25 cellular contexts compared by ENCODE assay signal in the genomic region with DNA sequence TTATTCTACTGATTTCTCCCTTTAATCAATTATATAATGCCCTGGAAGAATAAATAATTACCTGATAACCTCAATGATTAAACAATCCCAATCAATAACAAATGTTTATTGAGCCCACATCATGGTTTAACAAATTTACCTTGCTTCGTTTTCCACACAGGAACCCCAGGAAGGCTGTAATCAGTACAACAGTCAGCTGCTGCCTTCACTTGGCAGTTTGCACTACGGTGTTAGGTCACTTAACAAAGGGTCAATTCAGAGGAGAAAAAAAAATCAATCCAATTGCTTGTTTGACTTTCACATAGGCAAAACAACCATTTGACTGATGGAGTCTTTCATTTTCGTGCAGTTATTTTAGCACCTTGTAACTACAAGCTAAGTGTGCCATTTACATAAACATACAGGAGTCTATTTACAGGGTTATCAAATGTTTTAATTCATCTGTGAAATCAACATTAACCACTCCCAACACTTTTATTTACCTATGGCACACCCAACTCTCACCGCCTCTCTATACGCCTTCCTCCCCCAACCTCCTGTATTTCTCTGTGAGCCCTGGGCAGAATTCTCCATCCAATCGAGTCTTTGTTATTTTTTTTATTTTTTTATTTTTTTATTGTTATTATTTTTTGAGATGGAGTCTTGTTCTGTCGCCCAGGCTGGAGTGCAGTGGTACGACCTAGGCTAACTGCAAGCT.
DNase-seq lines count a peak whose midpoint lies in the region; ATAC-seq, FAIRE-seq and TF ChIP-seq lines count a peak whose summit lies in the region.
"Had no signal": no experiment of that assay in that cellular context is flagged by ENCODE, and none has a peak within 500 bp of the region (broad histone marks: within the 10 kb centered on the region; RNA-seq: fewer than 3 reads in every experiment).

No MANE protein-coding gene starts in this region.

- no peaks in the 10 kb centered on the region for H3K9me3 ChIP-seq in body of pancreas
- H3K9me3 ChIP-seq in small intestine (ENCODE audit: control insufficient read depth, low read depth) = no peaks in the 10 kb centered on the region
- H3K9me3 ChIP-seq: lower lobe of right lung, psoas muscle had no signal

- no peak overlapping the region for H3K4me3 ChIP-seq in body of pancreas
- H3K4me3 ChIP-seq in small intestine (ENCODE audit: low read depth in 1 of 2, low read length in 2 of 2) = no peak overlapping the region
- H3K4me3 ChIP-seq: lower lobe of right lung, psoas muscle had no signal

- H3K9me3 Mint-ChIP-seq in activated naive CD4-positive, alpha-beta T cell treated with anti-CD3 and anti-CD28 coated beads, Interleukin-2, amount 50 U/mL, for 72 hours = peaks cover 0 to 20% of the 10 kb centered on the region in 2 donors

- no peak for FAIRE-seq in small intestine (lab: Jason Lieb, UNC)
- FAIRE-seq: A204.1 had no signal

- TF ChIP-seq CTCF in body of pancreas (IDR thresholded peaks at IDR 0.05) = no peak

- intact Hi-C loops in body of pancreas (cut with DNase I) = no loop called here

- H3K4me1 ChIP-seq in body of pancreas = no peaks in the 10 kb centered on the region
- no peaks in the 10 kb centered on the region for H3K4me1 ChIP-seq in small intestine (ENCODE audit: control insufficient read depth in 2 of 2, insufficient read depth in 1 of 2, low read depth in 1 of 2, low read length in 1 of 2)
- H3K4me1 ChIP-seq: lower lobe of right lung, psoas muscle had no signal

- peaks cover 0 to 23% of the 10 kb centered on the region in 2 donors for H3K36me3 Mint-ChIP-seq in activated naive CD4-positive, alpha-beta T cell treated with anti-CD3 and anti-CD28 coated beads, Interleukin-2, amount 50 U/mL, for 72 hours

- H3K36me3 ChIP-seq in body of pancreas (replicated peaks in 1 of 2; ENCODE audit: insufficient read depth in 1 of 2, low read depth in 2 of 2) (no peaks in the 10 kb centered on the region), small intestine (ENCODE audit: control insufficient read depth in 2 of 2, insufficient read depth in 2 of 2, low read length in 2 of 2) (no peaks in the 10 kb centered on the region)
- H3K36me3 ChIP-seq: lower lobe of right lung had no signal

- WGBS in body of pancreas, 2 donors = 30 to 32% methylated on average over 8 of the region's 8 CpGs
- WGBS in small intestine, 3 donors = 25 to 58% (median 40%) methylated on average over 8 of the region's 8 CpGs

- H3K27ac ChIP-seq in body of pancreas (peak overlapping the region in 3 of 4 donors; percentile 11 to 34 (median 11)), small intestine (ENCODE audit: low read depth in 1 of 2, low read length in 1 of 2) (no peak overlapping the region)
- H3K27ac ChIP-seq: lower lobe of right lung, psoas muscle had no signal

- TF ChIP-seq POLR2A in body of pancreas (IDR thresholded peaks at IDR 0.05) = no peak

- no peak overlapping the region for H3K27ac Mint-ChIP-seq in activated naive CD4-positive, alpha-beta T cell treated with anti-CD3 and anti-CD28 coated beads, Interleukin-2, amount 50 U/mL, for 72 hours
- H3K27ac Mint-ChIP-seq: activated CD4-positive, alpha-beta T cell treated with anti-CD3 and anti-CD28 coated beads for 36 hours; B cell had no signal

- peak; percentile 94 for ATAC-seq in body of pancreas
- no peak for ATAC-seq in GM21529 (IDR thresholded peaks at IDR 0.05; ENCODE audit: unreplicated experiment)
- ATAC-seq in activated naive CD4-positive, alpha-beta T cell treated with anti-CD3 and anti-CD28 coated beads, Interleukin-2, amount 50 U/mL, for 72 hours = no peak
- ATAC-seq: activated CD4-positive, alpha-beta T cell treated with anti-CD3 and anti-CD28 coated beads for 36 hours; activated T-cell treated with anti-CD3 and anti-CD28 coated beads, Interleukin-2, amount 50 U/mL, for 4 hours; lower lobe of right lung; psoas muscle had no signal

- H3K27me3 ChIP-seq in body of pancreas (no peaks in the 10 kb centered on the region), small intestine (ENCODE audit: control insufficient read depth in 2 of 2, insufficient read depth in 2 of 2, low read length in 2 of 2) (no peaks in the 10 kb centered on the region)

- DNase-seq in NCI-H2196 (lab: John Stamatoyannopoulos, UW; ENCODE audit: unreplicated experiment) = peak; percentile 9
- no peak for DNase-seq in NCI-H2196 treated with DMSO at 0.1 percent for 48 hours (lab: John Stamatoyannopoulos, UW; ENCODE audit: unreplicated experiment)
- peak; percentile 65 for DNase-seq in NCI-H345 treated with DMSO at 0.1 percent for 48 hours (lab: John Stamatoyannopoulos, UW; ENCODE audit: unreplicated experiment)
- peak; percentile 45 to 80 (median 66) for DNase-seq in body of pancreas
- peak; percentile 49 for DNase-seq in small intestine
- no peak for DNase-seq in kidney tubule cell (ENCODE audit: low spot score)
- DNase-seq in activated naive CD4-positive, alpha-beta T cell treated with anti-CD3 and anti-CD28 coated beads, Interleukin-2, amount 50 U/mL, for 72 hours (ENCODE audit: low spot score in 2 of 2) = no peak
- DNase-seq: activated CD4-positive, alpha-beta T cell treated with anti-CD3 and anti-CD28 coated beads for 36 hours; activated naive CD4-positive, alpha-beta T cell treated with Interleukin-2 at 50 U/mL for 16 hours; activated T-cell treated with anti-CD3 and anti-CD28 coated beads, Interleukin-2, amount 50 U/mL, for 4 hours; amygdala; EL; GOT3; hippocampal formation; lower lobe of right lung; NCI-H1436 treated with DMSO at 0.1 percent for 48 hours; NCI-H524 treated with DMSO at 0.1 percent for 48 hours; OCI-M1; psoas muscle; SHP77; substantia nigra; T-helper 1 cell had no signal

Comparison
In these comparisons a context has a peak if more than half of its experiments do, and no peak if none do; other contexts are left out.
1. DNase-seq: peak in NCI-H2196 (single experiment), NCI-H345 treated with DMSO at 0.1 percent for 48 hours (single experiment), body of pancreas (4 of 4) and small intestine (single experiment); none in NCI-H2196 treated with DMSO at 0.1 percent for 48 hours (single experiment), kidney tubule cell (single experiment) and activated naive CD4-positive, alpha-beta T cell treated with anti-CD3 and anti-CD28 coated beads, Interleukin-2, amount 50 U/mL, for 72 hours (0 of 2).
2. H3K27ac ChIP-seq: peak in body of pancreas (3 of 4); none in small intestine (0 of 2).